Comparison of ENCODE assay signal across 24 cellular contexts in genomic region chr3:8743911-8744310, GRCh38. TPM values are rescaled to one million over a fixed set of nuclear protein-coding genes. Genes with fewer than 3 reads are reported as not detected.
"Had no signal": no experiment of that assay in that cellular context is flagged by ENCODE, and none has a peak within 500 bp of the region (broad histone marks: within the 10 kb centered on the region; RNA-seq: fewer than 3 reads in every experiment).

No MANE protein-coding gene starts in this region.

- FAIRE-seq: bronchial epithelial cell, TTC549 had no signal

- H3K4me3 ChIP-seq: esophagus muscularis mucosa, gastroesophageal sphincter, heart left ventricle, mucosa of descending colon, ovary, right lobe of liver, smooth muscle cell had no signal

- ATAC-seq: activated CD8-positive, alpha-beta memory T cell treated with anti-CD3 and anti-CD28 coated beads, Interleukin-2, amount 10 ng/mL, durations not matched to agents 7 days and 5 days; heart left ventricle; mucosa of descending colon; right lobe of liver; stimulated activated naive CD8-positive, alpha-beta T cell treated with anti-CD3 and anti-CD28 coated beads, Interleukin-15, amount 100 ng/mL, for 72 hours had no signal

- H3K4me2 ChIP-seq: smooth muscle cell had no signal

- H3K4me1 ChIP-seq: right lobe of liver had no signal

- H3K27me3 ChIP-seq: heart left ventricle, ovary, right lobe of liver had no signal

- H3K36me3 ChIP-seq: esophagus muscularis mucosa, gastroesophageal sphincter, ovary, right lobe of liver had no signal

- DNase-seq: activated CD4-positive, alpha-beta memory T cell treated with anti-CD3 and anti-CD28 coated beads, Interleukin-2, amount 10 ng/mL, durations not matched to agents 7 days and 5 days; activated CD4-positive, alpha-beta T cell treated with anti-CD3 and anti-CD28 coated beads for 48 hours; activated CD4-positive, CD25-positive, alpha-beta regulatory T cell; activated CD8-positive, alpha-beta memory T cell treated with anti-CD3 and anti-CD28 coated beads, Interleukin-2, amount 10 ng/mL, durations not matched to agents 7 days and 5 days; activated gamma-delta T cell; activated T-cell treated with anti-CD3 and anti-CD28 coated beads, Interleukin-2, amount 50 U/mL, for 24 hours; effector CD8-positive, alpha-beta T cell; heart left ventricle; immature natural killer cell; mucosa of descending colon; naive B cell; ovary; right lobe of liver; stimulated activated CD4-positive, alpha-beta T cell treated with anti-CD3 and anti-CD28 coated beads, Interleukin-4, amount 100 ng/mL, for 1 hour; stimulated activated naive CD8-positive, alpha-beta T cell treated with anti-CD3 and anti-CD28 coated beads, Interleukin-15, amount 100 ng/mL, for 72 hours; trophoblast cell had no signal

- H3K9me3 ChIP-seq: esophagus muscularis mucosa, gastroesophageal sphincter, heart left ventricle, mucosa of descending colon, ovary, right lobe of liver had no signal

- H3K27ac ChIP-seq: esophagus muscularis mucosa, gastroesophageal sphincter, heart left ventricle, ovary, right lobe of liver had no signal

RNA-seq across cellular contexts. Expression of gene CAV3, which starts 10.3 kb away (rescaled TPM):
- total RNA-seq: activated CD4-positive, alpha-beta memory T cell treated with anti-CD3 and anti-CD28 coated beads, Interleukin-2, amount 10 ng/mL, durations not matched to agents 7 days and 5 days; activated CD8-positive, alpha-beta memory T cell treated with anti-CD3 and anti-CD28 coated beads, Interleukin-2, amount 10 ng/mL, durations not matched to agents 7 days and 5 days; bronchial epithelial cell; cerebellum; esophagus muscularis mucosa; gastroesophageal sphincter; liver; mucosa of descending colon; right lobe of liver; smooth muscle cell; temporal lobe had no signal
- polyA plus RNA-seq: immature natural killer cell, liver, smooth muscle cell had no signal
